8 cellular contexts compared by ENCODE assay signal in genomic region chr14:96501746-96502620, GRCh38. TPM values are rescaled to one million over a fixed set of nuclear protein-coding genes. Genes with fewer than 3 reads are reported as not detected.
A peak's percentile ranks its signal among the peaks of the same experiment; 100 is the strongest.
DNase-seq lines count a peak whose midpoint lies in the region; ATAC-seq and TF ChIP-seq lines count a peak whose summit lies in the region.

PAPOLA (plus strand) TSS chr14:96502382; CDS start chr14:96502593, 211 bp downstream.

- H3K4me3 Mint-ChIP-seq in IgD-negative memory B cell, result peak within 1 kb of the TSS; percentile 90 to 98 (median 98)

- H3K36me3 ChIP-seq in mucosa of rectum (ENCODE audit: control insufficient read depth in 2 of 2, insufficient read depth in 2 of 2, low read length in 2 of 2), result no peaks in the 10 kb centered on the region

- H3K27ac ChIP-seq in mucosa of rectum (ENCODE audit: low read depth in 2 of 2, low read length in 2 of 2), result peak within 1 kb of the TSS; percentile 90 to 94

- peak; percentile 88 for ATAC-seq in GM21529 (IDR thresholded peaks at IDR 0.05; ENCODE audit: unreplicated experiment)

- peaks cover 43 to 59% (median 53%) of the 10 kb centered on the region in 3 donors for H3K4me1 Mint-ChIP-seq in IgD-negative memory B cell

- H3K9ac ChIP-seq in mucosa of rectum (ENCODE audit: low read depth in 1 of 2, low read length in 2 of 2), result peak within 1 kb of the TSS; percentile 88 to 97

- H3K9me3 Mint-ChIP-seq in IgD-negative memory B cell, result no peaks in the 10 kb centered on the region

- H3K27me3 Mint-ChIP-seq in IgD-negative memory B cell, result no peaks in the 10 kb centered on the region

- H3K9me3 ChIP-seq in mucosa of rectum (ENCODE audit: control insufficient read depth in 2 of 2, low read length in 2 of 2), result no peaks in the 10 kb centered on the region

- H3K27ac Mint-ChIP-seq in IgD-negative memory B cell, result peak within 1 kb of the TSS; percentile 85 to 99 (median 99)

- DNase-seq in DMS114 treated with DMSO at 0.1 percent for 48 hours (lab: John Stamatoyannopoulos, UW; ENCODE audit: unreplicated experiment), result peak; percentile 80
- DNase-seq in OCI-M2 (lab: John Stamatoyannopoulos, UW; ENCODE audit: unreplicated experiment), result peak; percentile 83
- peak; percentile 94 for DNase-seq in activated T-cell treated with anti-CD3 and anti-CD28 coated beads for 48 hours (ENCODE audit: low read depth)
- DNase-seq in epithelial cell of proximal tubule (ENCODE audit: low read depth), result peak; percentile 56
- peak; percentile 96 for DNase-seq in stimulated activated CD8-positive, alpha-beta memory T cell treated with anti-CD3 and anti-CD28 coated beads, Interleukin-4, amount 100 ng/mL, for 48 hours

- peak within 1 kb of the TSS; percentile 78 for H3K4me3 ChIP-seq in epithelial cell of proximal tubule (ENCODE audit: low read depth, low read length)
- peak within 1 kb of the TSS; percentile 98 to 100 for H3K4me3 ChIP-seq in mucosa of rectum (ENCODE audit: low read length in 2 of 2)

- TF ChIP-seq CTCF in epithelial cell of proximal tubule (conservative IDR thresholded peaks at IDR 0.05; ENCODE audit: low read depth, low read length), result peak; percentile 6

- H3K36me3 Mint-ChIP-seq in IgD-negative memory B cell, result peaks cover 3% of the 10 kb centered on the region

- H3K4me1 ChIP-seq in mucosa of rectum (ENCODE audit: control insufficient read depth in 2 of 2, insufficient read depth in 2 of 2, low read length in 2 of 2), result peaks cover 10 to 18% of the 10 kb centered on the region in 2 donors

- no peaks in the 10 kb centered on the region for H3K27me3 ChIP-seq in mucosa of rectum (ENCODE audit: control insufficient read depth in 2 of 2, insufficient read depth in 2 of 2, low read length in 2 of 2)

RNA-seq across cellular contexts. Expression of gene PAPOLA, which starts in this region (rescaled TPM):
- 95.1 TPM for polyA plus RNA-seq in IgD-negative memory B cell
- total RNA-seq in epithelial cell of proximal tubule, result 57.7 and 86.9 TPM in 2 replicates

Comparison
In these comparisons a context has a peak if more than half of its experiments do, and no peak if none do; other contexts are left out.
1. Peak in every context shown above with its lines: DNase-seq, ATAC-seq, H3K4me3 ChIP-seq and H3K27ac ChIP-seq.